Comparison of ENCODE assay signal across 8 cellular contexts in the genomic region with DNA sequence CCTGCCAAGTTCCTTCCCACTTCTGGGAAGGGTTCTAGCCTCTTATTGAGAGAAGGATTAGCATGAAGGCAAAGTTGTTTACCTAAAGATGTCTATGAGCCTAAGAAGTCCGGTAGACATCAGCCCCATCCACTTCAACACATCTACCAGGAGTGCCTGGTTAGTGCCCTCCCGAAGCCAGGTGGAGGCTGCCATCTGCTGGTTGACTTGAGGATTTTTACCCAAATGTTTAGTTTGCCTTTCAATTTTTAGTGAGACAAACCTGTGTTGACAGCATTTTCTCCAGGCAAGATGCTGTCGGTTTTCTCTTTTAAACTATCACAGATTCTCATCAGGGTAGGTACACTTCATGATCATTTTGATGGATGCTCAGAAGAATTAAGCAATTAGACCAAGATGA.
DNase-seq lines count a peak whose midpoint lies in the region; ATAC-seq and TF ChIP-seq lines count a peak whose summit lies in the region.

No MANE protein-coding gene starts in this region.

- intact Hi-C loops in Caco-2 (cut with micrococcal nuclease; ENCODE audit: unreplicated experiment), result loop anchor here (1.0 to 2.0 kb wide), 6 partner anchors 103 to 510 kb away; no protein-coding TSS in a partner anchor
- intact Hi-C loops in adrenal gland (cut with DNase I), result loop anchor here (5.0 to 10.0 kb wide), 5 partner anchors 99 to 352 kb away; a partner anchor contains a TSS
- intact Hi-C loops in left ventricle myocardium inferior (cut with micrococcal nuclease), result loop anchor here (5.0 kb wide), 1 partner anchor 607 kb away; no protein-coding TSS in a partner anchor

- peak; percentile 77 to 78 for DNase-seq in Caco-2
- DNase-seq in H4 (ENCODE audit: low spot score), result peak; percentile 77
- DNase-seq in NCI-H146 (lab: John Stamatoyannopoulos, UW), result peak; percentile 58
- peak; percentile 66 to 82 (median 71) for DNase-seq in adrenal gland
- DNase-seq in left ventricle myocardium inferior, result peak; percentile 36
- DNase-seq in retina, result peak; percentile 67

- WGBS in adrenal gland, 4 donors, result 2 to 3% (median 2%) methylated on average over 3 of the region's 3 CpGs

- H3K27ac Mint-ChIP-seq in Caco-2 (ENCODE audit: unreplicated experiment), result no peak overlapping the region
- H3K27ac Mint-ChIP-seq in T-helper 1 cell treated with Interleukin-12 subunit alpha and Interleukin-12 subunit beta and Interleukin-4 antibody, amounts not matched to agents 30 μg/mL and 1 μg/mL, for 36 hours, result peak overlapping the region; percentile 74

- no peak overlapping the region for H3K27ac ChIP-seq in adrenal gland
- no peak overlapping the region for H3K27ac ChIP-seq in left ventricle myocardium inferior (replicated peaks)

- TF ChIP-seq CTCF in Caco-2 (IDR thresholded peaks at IDR 0.05; ENCODE audit: insufficient read depth in 1 of 2, low read depth in 1 of 2, low read length in 1 of 2, severe bottlenecking in 1 of 2, unreplicated experiment in 1 of 2) (peak; percentile 77 to 85), adrenal gland (IDR thresholded peaks at IDR 0.05) (peak; percentile 76 to 88 (median 84)), left ventricle myocardium inferior (IDR thresholded peaks at IDR 0.05; ENCODE audit: borderline replicate concordance) (peak; percentile 81)

- H3K4me3 Mint-ChIP-seq in Caco-2 (ENCODE audit: unreplicated experiment), result no peak overlapping the region
- H3K4me3 Mint-ChIP-seq in T-helper 1 cell treated with Interleukin-12 subunit alpha and Interleukin-12 subunit beta and Interleukin-4 antibody, amounts not matched to agents 30 μg/mL and 1 μg/mL, for 36 hours, result no peak overlapping the region

- H3K4me3 ChIP-seq in Caco-2 (ENCODE audit: low read depth, low read length) (no peak overlapping the region), adrenal gland (no peak overlapping the region), left ventricle myocardium inferior (no peak overlapping the region)

- H3K9me3 ChIP-seq in Caco-2 (no peaks in the 10 kb centered on the region), adrenal gland (replicated peaks in 1 of 3) (no peaks in the 10 kb centered on the region), left ventricle myocardium inferior (replicated peaks) (no peaks in the 10 kb centered on the region)

- peaks cover 29% of the 10 kb centered on the region for H3K4me1 Mint-ChIP-seq in Caco-2 (ENCODE audit: low read depth, unreplicated experiment)
- H3K4me1 Mint-ChIP-seq in T-helper 1 cell treated with Interleukin-12 subunit alpha and Interleukin-12 subunit beta and Interleukin-4 antibody, amounts not matched to agents 30 μg/mL and 1 μg/mL, for 36 hours (ENCODE audit: low read depth), result peaks cover 57% of the 10 kb centered on the region

- H3K36me3 Mint-ChIP-seq in Caco-2 (ENCODE audit: insufficient read depth, unreplicated experiment), result no peaks in the 10 kb centered on the region
- H3K36me3 Mint-ChIP-seq in T-helper 1 cell treated with Interleukin-12 subunit alpha and Interleukin-12 subunit beta and Interleukin-4 antibody, amounts not matched to agents 30 μg/mL and 1 μg/mL, for 36 hours (ENCODE audit: low read depth), result peaks cover 7% of the 10 kb centered on the region

- no peak for ATAC-seq in GM21737 (IDR thresholded peaks at IDR 0.05; ENCODE audit: unreplicated experiment)

- no peaks in the 10 kb centered on the region for H3K9me3 Mint-ChIP-seq in Caco-2 (ENCODE audit: unreplicated experiment)
- H3K9me3 Mint-ChIP-seq in T-helper 1 cell treated with Interleukin-12 subunit alpha and Interleukin-12 subunit beta and Interleukin-4 antibody, amounts not matched to agents 30 μg/mL and 1 μg/mL, for 36 hours, result no peaks in the 10 kb centered on the region

- CTCF ChIA-PET in Caco-2 (lab: Charles Lee), result interaction anchor here (0.7 to 1.6 kb wide), 3 partner anchors 76 to 107 kb away, joined by 3 to 8 read pairs (median 4); no protein-coding TSS in a partner anchor

- no peak for TF ChIP-seq POLR2A in adrenal gland (IDR thresholded peaks at IDR 0.05)

- no TSS peak for BruUV-seq in Caco-2 (replicated peaks; lab: Mats Ljungman, UMichigan)

- H3K4me1 ChIP-seq in Caco-2 (peaks cover 13% of the 10 kb centered on the region), adrenal gland (replicated peaks in 1 of 2) (no peaks in the 10 kb centered on the region), left ventricle myocardium inferior (no peaks in the 10 kb centered on the region)

- no peaks in the 10 kb centered on the region for H3K36me3 ChIP-seq in Caco-2 (ENCODE audit: control insufficient read depth, insufficient read depth, low read length)
- H3K36me3 ChIP-seq in adrenal gland (replicated peaks in 1 of 2), result no peaks in the 10 kb centered on the region
- no peaks in the 10 kb centered on the region for H3K36me3 ChIP-seq in left ventricle myocardium inferior

- POLR2A ChIA-PET in Caco-2 (lab: Charles Lee), result no interaction called here

- no peaks in the 10 kb centered on the region for H3K27me3 Mint-ChIP-seq in Caco-2 (ENCODE audit: insufficient read depth, unreplicated experiment)
- H3K27me3 Mint-ChIP-seq in T-helper 1 cell treated with Interleukin-12 subunit alpha and Interleukin-12 subunit beta and Interleukin-4 antibody, amounts not matched to agents 30 μg/mL and 1 μg/mL, for 36 hours (ENCODE audit: low read depth), result peaks cover 5% of the 10 kb centered on the region

- no peaks in the 10 kb centered on the region for H3K27me3 ChIP-seq in Caco-2 (replicated peaks; ENCODE audit: control insufficient read depth, insufficient read depth, low read length)
- no peaks in the 10 kb centered on the region for H3K27me3 ChIP-seq in adrenal gland
- peaks cover 89% of the 10 kb centered on the region for H3K27me3 ChIP-seq in left ventricle myocardium inferior (ENCODE audit: low read depth)
